ENCODE assay signal across 22 cellular contexts in the genomic region with DNA sequence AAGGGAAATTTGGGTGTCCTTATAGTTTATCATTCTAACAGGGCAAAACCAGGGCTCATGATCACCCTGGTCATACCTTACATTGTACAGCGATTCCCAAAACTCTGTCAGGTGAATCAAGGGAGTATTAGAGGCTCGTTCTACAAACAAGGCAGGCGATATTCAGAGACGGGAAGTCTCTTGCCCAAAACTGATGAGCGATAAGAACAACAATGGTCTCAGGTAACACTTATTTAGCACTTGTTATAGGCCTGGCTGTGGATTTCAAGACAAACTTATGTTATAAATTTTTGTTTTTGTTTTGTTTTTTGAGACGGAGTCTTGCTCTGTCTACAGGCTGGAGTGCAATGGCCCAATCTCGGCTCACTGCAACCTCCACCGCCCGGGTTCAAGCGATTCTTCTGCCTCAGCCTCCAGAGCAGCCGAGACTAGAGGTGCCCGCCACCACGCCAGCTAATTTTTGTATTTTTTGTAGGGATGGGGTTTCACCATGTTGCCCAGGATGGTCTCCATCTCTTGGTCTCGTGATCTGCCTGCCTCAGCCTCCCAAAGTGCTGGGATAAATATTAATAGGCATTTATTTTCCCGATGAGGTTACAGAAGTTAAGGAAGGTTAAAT. TPM values are rescaled to one million over a fixed set of nuclear protein-coding genes. Genes with fewer than 3 reads are reported as not detected.
DNase-seq lines count a peak whose midpoint lies in the region; ATAC-seq, FAIRE-seq and TF ChIP-seq lines count a peak whose summit lies in the region.
"Had no signal": no experiment of that assay in that cellular context is flagged by ENCODE, and none has a peak within 500 bp of the region (broad histone marks: within the 10 kb centered on the region; RNA-seq: fewer than 3 reads in every experiment).

No MANE protein-coding gene starts in this region.

- no peaks in the 10 kb centered on the region for H3K27me3 Mint-ChIP-seq in MCF 10A (ENCODE audit: insufficient read depth, unreplicated experiment)
- H3K27me3 Mint-ChIP-seq: B cell had no signal

- in situ Hi-C loops in mammary epithelial cell (cut with MboI; ENCODE audit: low sequenced_read_pairs in 2 of 2) (no loop called here), GM12878 (cut with MboI) (no loop called here)

- TF ChIP-seq CTCF in MCF 10A (IDR thresholded peaks at IDR 0.05; ENCODE audit: unreplicated experiment) (no peak), mammary epithelial cell (conservative IDR thresholded peaks at IDR 0.05 in 1 of 2, IDR thresholded peaks at IDR 0.05 in 1 of 2; ENCODE audit: extremely low read depth in 1 of 2, insufficient read depth in 1 of 2, low read depth in 1 of 2, low read length in 2 of 2) (no peak), GM12878 (IDR thresholded peaks at IDR 0.05 in 2 of 3, conservative IDR thresholded peaks at IDR 0.05 in 1 of 3; ENCODE audit: control insufficient read depth in 2 of 3, extremely low read depth in 1 of 3, insufficient read depth in 1 of 3, low read depth in 3 of 3, low read length in 3 of 3) (no peak)

- no peak for TF ChIP-seq POLR2A in GM12878 (IDR thresholded peaks at IDR 0.05; ENCODE audit: low read depth, low read length)

- intact Hi-C loops in MCF 10A (cut with micrococcal nuclease) (no loop called here), mammary epithelial cell (cut with micrococcal nuclease) (no loop called here), GM12878 (cut with micrococcal nuclease; ENCODE audit: unreplicated experiment) (loop anchor here (10.0 kb wide), 1 partner anchor 365 kb away; the partner anchor contains the start of gene LYSMD2)

- 95% methylated on average over 11 of the region's 15 CpGs for WGBS in mammary epithelial cell (ENCODE audit: low coverage, missing lambda C conversion rate)
- 94% methylated on average over 15 of the region's 15 CpGs for WGBS in GM12878 (ENCODE audit: insufficient coverage, insufficient replicate concordance, low lambda C conversion rate, missing lambda C conversion rate)
- 95% methylated on average over 15 of the region's 15 CpGs for WGBS in mesenchymal stem cell

- H3K27ac ChIP-seq in mammary epithelial cell (ENCODE audit: insufficient read depth, low read depth, low read length) (no peak overlapping the region), GM12878 (ENCODE audit: control insufficient read depth, insufficient read depth) (peak overlapping the region; percentile 52; the same call in 1 of the 2 replicates), mesenchymal stem cell (ENCODE audit: low read length, poor library complexity, severe bottlenecking) (no peak overlapping the region)
- H3K27ac ChIP-seq: 22Rv1, BLaER1, C4-2B had no signal

- H4K91ac ChIP-seq in mesenchymal stem cell (ENCODE audit: low read length), result no peak overlapping the region

- POLR2A ChIA-PET in MCF 10A (lab: Yijun Ruan, JAX) (interaction anchor here (0.6 to 8.8 kb wide), 12 partner anchors 10 to 128 kb away, joined by 3 to 214 read pairs (median 3); partner anchors contain the start of gene LEO1), GM12878 (lab: Charles Lee) (interaction anchor here (0.5 to 8.1 kb wide), 7 partner anchors 9 to 93 kb away, joined by 3 to 151 read pairs (median 13); no protein-coding TSS in a partner anchor)

- no peak overlapping the region for H2BK15ac ChIP-seq in mesenchymal stem cell (ENCODE audit: low read depth, poor library complexity, severe bottlenecking)

- dilution Hi-C loops in mammary epithelial cell (cut with HindIII; ENCODE audit: low sequenced_read_pairs), result no loop called here

- H3K79me1 ChIP-seq in mesenchymal stem cell (replicated peaks; ENCODE audit: low read length, poor library complexity, severe bottlenecking), result no peaks in the 10 kb centered on the region

- H3K9me3 Mint-ChIP-seq in MCF 10A (ENCODE audit: unreplicated experiment), result no peaks in the 10 kb centered on the region
- H3K9me3 Mint-ChIP-seq: CD4-positive, CD25-positive, alpha-beta regulatory T cell; CD8-positive, alpha-beta T cell had no signal

- H4K20me1 ChIP-seq in mammary epithelial cell (ENCODE audit: insufficient read depth, low read length), result no peaks in the 10 kb centered on the region
- H4K20me1 ChIP-seq in GM12878 (ENCODE audit: control insufficient read depth, insufficient read depth), result no peaks in the 10 kb centered on the region
- H4K20me1 ChIP-seq: BLaER1 had no signal

- TF ChIP-seq EP300 in GM12878 (IDR thresholded peaks at IDR 0.05; ENCODE audit: borderline replicate concordance in 1 of 2, control insufficient read depth in 1 of 2, low read depth in 2 of 2, low read length in 2 of 2), result no peak

- H3K36me3 ChIP-seq in mammary epithelial cell (ENCODE audit: insufficient read depth, low read length) (no peaks in the 10 kb centered on the region), GM12878 (ENCODE audit: control insufficient read depth in 2 of 2, insufficient read depth in 2 of 2, low read length in 1 of 2) (no peaks in the 10 kb centered on the region), mesenchymal stem cell (ENCODE audit: control insufficient read depth in 1 of 2, insufficient read depth in 2 of 2, low read depth in 1 of 2, low read length in 2 of 2) (no peaks in the 10 kb centered on the region)
- H3K36me3 ChIP-seq: BLaER1, HAP-1 had no signal

- peak overlapping the region in 1 of 2 experiments; percentile 50 for H2BK12ac ChIP-seq in mesenchymal stem cell (ENCODE audit: low read length in 2 of 2)

- H3K9ac ChIP-seq in mammary epithelial cell (ENCODE audit: insufficient read depth, low read length), result no peak overlapping the region
- H3K9ac ChIP-seq in GM12878 (ENCODE audit: control insufficient read depth, insufficient read depth, low read length), result no peak overlapping the region
- H3K9ac ChIP-seq in mesenchymal stem cell (ENCODE audit: low read length), result no peak overlapping the region
- H3K9ac ChIP-seq: BLaER1 had no signal

- BruUV-seq in MCF 10A (replicated peaks; lab: Mats Ljungman, UMichigan) (TSS peak; percentile 23), mammary epithelial cell (replicated peaks; lab: Mats Ljungman, UMichigan) (no TSS peak), GM12878 (replicated peaks; lab: Mats Ljungman, UMichigan) (no TSS peak)

- H3K9me3 ChIP-seq in mammary epithelial cell (replicated peaks; ENCODE audit: insufficient read depth, low read length), result no peaks in the 10 kb centered on the region
- H3K9me3 ChIP-seq in GM12878 (replicated peaks; ENCODE audit: control insufficient read depth, insufficient read depth, low read length), result no peaks in the 10 kb centered on the region
- H3K9me3 ChIP-seq in mesenchymal stem cell (ENCODE audit: control insufficient read depth, low read length), result no peaks in the 10 kb centered on the region
- H3K9me3 ChIP-seq: BLaER1, Caco-2, HAP-1 had no signal

- no peaks in the 10 kb centered on the region for H3K27me3 ChIP-seq in mammary epithelial cell (ENCODE audit: insufficient read depth, low read length)
- H3K27me3 ChIP-seq in GM12878 (replicated peaks in 1 of 2; ENCODE audit: control insufficient read depth in 2 of 2, insufficient read depth in 2 of 2, low read length in 1 of 2), result no peaks in the 10 kb centered on the region
- H3K27me3 ChIP-seq in mesenchymal stem cell (ENCODE audit: control insufficient read depth in 1 of 2, insufficient read depth in 1 of 2, low read length in 2 of 2), result no peaks in the 10 kb centered on the region
- H3K27me3 ChIP-seq: BLaER1 had no signal

- H3K4me1 ChIP-seq in mammary epithelial cell (ENCODE audit: insufficient read depth, low read length) (peaks cover 40% of the 10 kb centered on the region), GM12878 (ENCODE audit: control insufficient read depth, insufficient read depth, low read length) (peaks cover 3% of the 10 kb centered on the region), mesenchymal stem cell (ENCODE audit: control insufficient read depth, insufficient read depth, low read depth, low read length) (peaks cover 29% of the 10 kb centered on the region)
- H3K4me1 ChIP-seq: Caco-2, HAP-1 had no signal

- H3K4ac ChIP-seq in mesenchymal stem cell (ENCODE audit: low read depth in 1 of 2, low read length in 2 of 2), result peak overlapping the region in 1 of 2 experiments; percentile 79

- DNase-seq in MCF 10A (ENCODE audit: unreplicated experiment) (peak; percentile 43), mammary epithelial cell (no peak), GM12878 (ENCODE audit: low read depth, low spot score) (no peak), mesenchymal stem cell (no peak), cerebellar nuclear complex (lab: John Stamatoyannopoulos, UW) (no peak)
- DNase-seq: Caco-2; CD4-positive, CD25-positive, alpha-beta regulatory T cell; CD8-positive, alpha-beta T cell; DMS153; DND-41; EL; GDM1; GOT3 had no signal

- CTCF ChIA-PET in MCF 10A (lab: Yijun Ruan, JAX), result interaction anchor here (0.7 to 5.3 kb wide), 3 partner anchors 22 to 120 kb away, joined by 3 to 29 read pairs (median 5); no protein-coding TSS in a partner anchor
- CTCF ChIA-PET in mammary epithelial cell (lab: Charles Lee; ENCODE audit: low non-redundant PET), result no interaction called here
- CTCF ChIA-PET in GM12878 (lab: Yijun Ruan, JAX), result interaction anchor here (0.6 to 17.4 kb wide), 6 partner anchors 8 to 118 kb away, joined by 3 to 251 read pairs (median 10); no protein-coding TSS in a partner anchor

- RAD21 ChIA-PET in GM12878 (lab: Charles Lee; ENCODE audit: unreplicated experiment), result interaction anchor here (0.9 to 8.6 kb wide), 7 partner anchors 13 to 95 kb away, joined by 3 to 170 read pairs (median 15); partner anchors contain the start of gene BCL2L10

- H3K79me2 ChIP-seq in mammary epithelial cell (ENCODE audit: insufficient read depth, low read length) (no peaks in the 10 kb centered on the region), GM12878 (ENCODE audit: control insufficient read depth, insufficient read depth, low read length) (peaks cover 18% of the 10 kb centered on the region)

- H3K18ac ChIP-seq in mesenchymal stem cell (ENCODE audit: low read depth in 1 of 2, low read length in 2 of 2), result peak overlapping the region in 1 of 2 experiments; percentile 52

- H2AFZ ChIP-seq in mammary epithelial cell (ENCODE audit: low read depth, low read length) (no peak overlapping the region), GM12878 (ENCODE audit: control insufficient read depth, low read depth, low read length) (peak overlapping the region; percentile 25; the same call in 1 of the 2 replicates), mesenchymal stem cell (ENCODE audit: low read depth, low read length) (no peak overlapping the region)

- SMC1A ChIA-PET in GM12878 (lab: Charles Lee; ENCODE audit: uncharacterized antibody, unreplicated experiment), result interaction anchor here (0.6 to 12.5 kb wide), 11 partner anchors 8 to 92 kb away, joined by 3 to 272 read pairs (median 3); partner anchors contain the start of gene BCL2L10

- peaks cover 44% of the 10 kb centered on the region for H3K4me1 Mint-ChIP-seq in MCF 10A (ENCODE audit: insufficient read depth, unreplicated experiment)
- H3K4me1 Mint-ChIP-seq: CD4-positive, CD25-positive, alpha-beta regulatory T cell had no signal

- peak overlapping the region; percentile 63 for H2AK5ac ChIP-seq in mesenchymal stem cell (ENCODE audit: low read length, severe bottlenecking)

- H3K23ac ChIP-seq in mesenchymal stem cell (ENCODE audit: low read length in 2 of 2), result no peak overlapping the region

- no peak for FAIRE-seq in GM12878 (lab: Jason Lieb, UNC)
- FAIRE-seq: A204.1, GM12891, H54 had no signal

- no peak overlapping the region for H2BK5ac ChIP-seq in mesenchymal stem cell (ENCODE audit: low read depth, low read length, poor library complexity, severe bottlenecking)

- no peak overlapping the region for H3K4me3 ChIP-seq in mammary epithelial cell (replicated peaks in 1 of 3; ENCODE audit: insufficient read depth in 1 of 3, low read depth in 2 of 3, low read length in 3 of 3)
- H3K4me3 ChIP-seq in GM12878, result peak overlapping the region; percentile 6
- no peak overlapping the region for H3K4me3 ChIP-seq in mesenchymal stem cell (ENCODE audit: insufficient read depth in 1 of 2, low read depth in 1 of 2, low read length in 2 of 2)
- H3K4me3 ChIP-seq: BLaER1, HAP-1 had no signal

- no peak for TF ChIP-seq RAD21 in GM12878 (IDR thresholded peaks at IDR 0.05; ENCODE audit: insufficient read depth, low read depth, low read length)

- no peak overlapping the region for H3K4me3 Mint-ChIP-seq in MCF 10A (ENCODE audit: unreplicated experiment)
- H3K4me3 Mint-ChIP-seq: B cell; CD4-positive, CD25-positive, alpha-beta regulatory T cell; CD8-positive, alpha-beta T cell had no signal

- no peak overlapping the region for H3K27ac Mint-ChIP-seq in MCF 10A (ENCODE audit: low read depth, unreplicated experiment)
- H3K27ac Mint-ChIP-seq: B cell; CD4-positive, CD25-positive, alpha-beta regulatory T cell; CD8-positive, alpha-beta T cell had no signal

- no peak overlapping the region for H4K8ac ChIP-seq in mesenchymal stem cell (ENCODE audit: low read length)

- H2BK120ac ChIP-seq in mesenchymal stem cell (ENCODE audit: low read depth, low read length), result no peak overlapping the region

- no peak overlapping the region for H3K14ac ChIP-seq in mesenchymal stem cell (ENCODE audit: low read length in 2 of 2)

- H3K36me3 Mint-ChIP-seq in MCF 10A (ENCODE audit: insufficient read depth, unreplicated experiment), result peaks cover 12% of the 10 kb centered on the region
- H3K36me3 Mint-ChIP-seq: CD8-positive, alpha-beta T cell had no signal

- ATAC-seq in GM12878 (no peak), GM21390 (IDR thresholded peaks at IDR 0.05; ENCODE audit: unreplicated experiment) (no peak)
- ATAC-seq: CD8-positive, alpha-beta T cell had no signal

- H3K4me2 ChIP-seq in mammary epithelial cell (ENCODE audit: insufficient read depth, low read depth, low read length) (no peak overlapping the region), GM12878 (ENCODE audit: control insufficient read depth, insufficient read depth) (peak overlapping the region; percentile 63), mesenchymal stem cell (ENCODE audit: low read length, poor library complexity, severe bottlenecking) (no peak overlapping the region)
- H3K4me2 ChIP-seq: BLaER1 had no signal

RNA-seq across cellular contexts. Expression of gene BCL2L10, which starts 12.8 kb away (rescaled TPM):
- total RNA-seq in MCF 10A (2022) (0.42 TPM in 1 of 2 replicates, not detected in the other), mammary epithelial cell (1 to 10 TPM in 1 of 2 donors, not detected in 1; 2.2 TPM), GM12878 (2014; rRNA removed) (8.2 TPM in 2 replicates), GM12878 (2014; rRNA removed; fragmentation: Illumina TruSeq; extraction: Trizol) (4.5 and 5.2 TPM in 2 replicates), GM12878 (2021) (6.9 and 7.3 TPM in 2 replicates)
- polyA plus RNA-seq in mammary epithelial cell (0.39 TPM), GM12878 (2011; rRNA removed) (0.90 and 1.1 TPM in 2 replicates), GM12878 (2014; fragmentation: Illumina TruSeq; extraction: Trizol) (3.9 and 4.8 TPM in 2 replicates), GM12878 (2014; fragmentation: Nextera tagmentation; extraction: Ambion mirVana) (1 to 10 TPM in 1 of 2 experiments, under 1 TPM in 1; 0.64 to 2.6 TPM), GM12878 (2014; rRNA removed) (8.3 and 9.9 TPM in 2 replicates), GM12878 (2016; fragmentation: Nextera tagmentation; extraction: Ambion mirVana) (1 to 10 TPM; 8.0 to 9.1 TPM)
- polyA minus RNA-seq in mammary epithelial cell, result 5.5 TPM
- 1.1 and 1.2 TPM in 2 replicates for total RNA-seq in GM12878 (2013; cell fraction: nucleolus; rRNA removed)
- polyA plus RNA-seq in GM12878 (2011; ENCODE audit: low read depth), result 4.0 TPM
- 0.72 and 0.78 TPM in 2 replicates for polyA plus RNA-seq in GM12878 (2011; cell fraction: cytosol; rRNA removed)
- polyA plus RNA-seq in GM12878 (2011; cell fraction: nucleus; rRNA removed), result 0.48 and 0.52 TPM in 2 replicates
- polyA plus RNA-seq in GM12878 (2012), result 5.8 and 8.6 TPM in 2 replicates
- 0.29 and 0.77 TPM in 2 replicates for polyA minus RNA-seq in GM12878 (2011; rRNA and poly(A)+ RNA removed)
- polyA minus RNA-seq in GM12878 (2011; cell fraction: cytosol; rRNA and poly(A)+ RNA removed), result not detected in 2 replicates
- 0.77 and 1.2 TPM in 2 replicates for polyA minus RNA-seq in GM12878 (2011; cell fraction: nucleus; rRNA and poly(A)+ RNA removed)
- 0.06 TPM for polyA plus RNA-seq in mesenchymal stem cell (2013, experiment 1 of 2)
- polyA plus RNA-seq in mesenchymal stem cell (2013, experiment 2 of 2), result not detected
